1 cellular context compared by ENCODE assay signal in the genomic region with DNA sequence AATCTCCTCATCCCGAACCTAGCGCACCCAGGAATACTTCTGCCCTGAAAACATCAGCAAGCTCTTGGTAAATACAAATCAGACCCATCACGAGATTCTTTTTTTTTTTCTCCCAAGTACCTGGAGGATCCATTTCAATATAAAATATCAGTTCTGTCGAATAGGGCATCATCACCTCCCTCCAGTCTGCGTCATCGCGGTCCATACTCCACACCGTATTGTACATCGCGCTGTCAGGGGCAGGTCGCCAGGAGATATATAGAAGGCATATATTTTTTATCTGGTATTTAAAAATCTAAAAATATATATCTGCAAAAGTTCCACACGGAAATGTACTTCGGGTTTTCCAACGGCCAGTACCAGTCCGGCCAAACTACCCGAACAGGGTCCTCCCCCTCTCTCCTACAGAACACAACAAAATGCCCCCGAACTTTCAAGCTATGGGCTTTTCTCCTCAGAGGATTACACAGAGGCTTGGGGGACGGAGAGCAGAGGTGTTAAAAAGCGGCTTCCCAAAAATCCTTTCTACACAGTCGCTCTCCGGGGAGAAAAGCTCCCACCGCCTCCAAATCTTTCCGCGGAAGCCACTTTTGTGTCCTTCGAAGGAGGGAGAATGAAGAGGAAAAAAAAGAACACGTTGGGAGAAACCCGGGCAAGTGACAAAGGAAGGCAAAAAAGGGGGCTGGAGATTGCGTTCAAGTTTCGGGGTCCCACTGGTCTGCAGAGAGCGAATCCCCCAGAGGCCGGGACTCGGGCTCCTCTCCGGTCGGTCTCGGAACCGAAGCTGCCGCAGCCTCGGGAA.
A peak's percentile ranks its signal among the peaks of the same experiment; 100 is the strongest.
TF ChIP-seq lines count a peak whose summit lies in the region.

No MANE protein-coding gene starts in this region.

TF ChIP-seq in K562, 482 proteins besides CTCF, POLR2A, EP300 and RAD21 (continued from another document and continues in another):
- TF ChIP-seq TEAD4 (IDR thresholded peaks at IDR 0.05; ENCODE audit: low read length), result peak; percentile 36; the same call in 1 of the 2 replicates
- TF ChIP-seq TEAD4 (CRISPR knock-in tag; IDR thresholded peaks at IDR 0.05; ENCODE audit: borderline replicate concordance), result no peak
- no peak for TF ChIP-seq GTF2F1 (IDR thresholded peaks at IDR 0.05; ENCODE audit: low read depth, low read length)
- TF ChIP-seq PHB (CRISPR knock-in tag; IDR thresholded peaks at IDR 0.05), result 0 out of 2 replicates have a peak, but pooled peaks have one; percentile 76
- peak; percentile 76 for TF ChIP-seq RBBP5 (IDR thresholded peaks at IDR 0.05; ENCODE audit: borderline replicate concordance, insufficient read depth, low read length, poor library complexity, severe bottlenecking)
- TF ChIP-seq ILF3 (IDR thresholded peaks at IDR 0.05; ENCODE audit: borderline replicate concordance), result no peak
- TF ChIP-seq EHMT2 (IDR thresholded peaks at IDR 0.05), result no peak
- 0 out of 2 replicates have a peak, but pooled peaks have one; percentile 11 for TF ChIP-seq TCF7 (IDR thresholded peaks at IDR 0.05; ENCODE audit: borderline replicate concordance)
- 0 out of 2 replicates have a peak, but pooled peaks have one; percentile 5 for TF ChIP-seq EGR1 (conservative IDR thresholded peaks at IDR 0.05)
- TF ChIP-seq ERF (CRISPR knock-in tag; IDR thresholded peaks at IDR 0.05), result peak; percentile 49; the same call in 1 of the 2 replicates
- peak; percentile 18 for TF ChIP-seq CHD4 (IDR thresholded peaks at IDR 0.05; ENCODE audit: insufficient read depth, insufficient replicate concordance, low read depth, low read length, poor library complexity, severe bottlenecking)
- TF ChIP-seq, protein P1, sequence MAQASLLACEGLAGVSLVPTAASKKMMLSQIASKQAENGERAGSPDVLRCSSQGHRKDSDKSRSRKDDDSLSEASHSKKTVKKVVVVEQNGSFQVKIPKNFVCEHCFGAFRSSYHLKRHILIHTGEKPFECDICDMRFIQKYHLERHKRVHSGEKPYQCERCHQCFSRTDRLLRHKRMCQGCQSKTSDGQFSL (CRISPR knock-in tag; IDR thresholded peaks at IDR 0.05), result 0 out of 2 replicates have a peak, but pooled peaks have one; percentile 31
- TF ChIP-seq, protein P1 (tag; IDR thresholded peaks at IDR 0.05), result no peak
- TF ChIP-seq WHSC1 (IDR thresholded peaks at IDR 0.05; ENCODE audit: low read length), result no peak
- TF ChIP-seq, protein P2, sequence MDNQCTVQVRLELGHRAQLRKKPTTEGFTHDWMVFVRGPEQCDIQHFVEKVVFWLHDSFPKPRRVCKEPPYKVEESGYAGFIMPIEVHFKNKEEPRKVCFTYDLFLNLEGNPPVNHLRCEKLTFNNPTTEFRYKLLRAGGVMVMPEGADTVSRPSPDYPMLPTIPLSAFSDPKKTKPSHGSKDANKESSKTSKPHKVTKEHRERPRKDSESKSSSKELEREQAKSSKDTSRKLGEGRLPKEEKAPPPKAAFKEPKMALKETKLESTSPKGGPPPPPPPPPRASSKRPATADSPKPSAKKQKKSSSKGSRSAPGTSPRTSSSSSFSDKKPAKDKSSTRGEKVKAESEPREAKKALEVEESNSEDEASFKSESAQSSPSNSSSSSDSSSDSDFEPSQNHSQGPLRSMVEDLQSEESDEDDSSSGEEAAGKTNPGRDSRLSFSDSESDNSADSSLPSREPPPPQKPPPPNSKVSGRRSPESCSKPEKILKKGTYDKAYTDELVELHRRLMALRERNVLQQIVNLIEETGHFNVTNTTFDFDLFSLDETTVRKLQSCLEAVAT (IDR thresholded peaks at IDR 0.05), result peak in 1 of 2 experiments; percentile 32; a peak in 1 of 4 replicates
- TF ChIP-seq ZNF507 (tag; conservative IDR thresholded peaks at IDR 0.05), result no peak
- TF ChIP-seq DIDO1 (tag; IDR thresholded peaks at IDR 0.05; ENCODE audit: low read depth), result no peak
- 0 out of 2 replicates have a peak, but pooled peaks have one; percentile 7 for TF ChIP-seq PTBP1 (IDR thresholded peaks at IDR 0.05; ENCODE audit: low read depth, low read length)
- no peak for TF ChIP-seq XRCC3 (IDR thresholded peaks at IDR 0.05)
- TF ChIP-seq, protein P3, sequence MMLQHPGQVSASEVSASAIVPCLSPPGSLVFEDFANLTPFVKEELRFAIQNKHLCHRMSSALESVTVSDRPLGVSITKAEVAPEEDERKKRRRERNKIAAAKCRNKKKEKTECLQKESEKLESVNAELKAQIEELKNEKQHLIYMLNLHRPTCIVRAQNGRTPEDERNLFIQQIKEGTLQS (IDR thresholded peaks at IDR 0.05), result peak; percentile 52; the same call in 1 of the 2 replicates
- TF ChIP-seq, protein P3 (CRISPR knock-in tag; conservative IDR thresholded peaks at IDR 0.05), result no peak; the same call in 1 of the 2 replicates
- TF ChIP-seq, protein P4, sequence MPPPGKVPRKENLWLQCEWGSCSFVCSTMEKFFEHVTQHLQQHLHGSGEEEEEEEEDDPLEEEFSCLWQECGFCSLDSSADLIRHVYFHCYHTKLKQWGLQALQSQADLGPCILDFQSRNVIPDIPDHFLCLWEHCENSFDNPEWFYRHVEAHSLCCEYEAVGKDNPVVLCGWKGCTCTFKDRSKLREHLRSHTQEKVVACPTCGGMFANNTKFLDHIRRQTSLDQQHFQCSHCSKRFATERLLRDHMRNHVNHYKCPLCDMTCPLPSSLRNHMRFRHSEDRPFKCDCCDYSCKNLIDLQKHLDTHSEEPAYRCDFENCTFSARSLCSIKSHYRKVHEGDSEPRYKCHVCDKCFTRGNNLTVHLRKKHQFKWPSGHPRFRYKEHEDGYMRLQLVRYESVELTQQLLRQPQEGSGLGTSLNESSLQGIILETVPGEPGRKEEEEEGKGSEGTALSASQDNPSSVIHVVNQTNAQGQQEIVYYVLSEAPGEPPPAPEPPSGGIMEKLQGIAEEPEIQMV (tag; conservative IDR thresholded peaks at IDR 0.05; ENCODE audit: low read depth), result peak; percentile 69
- TF ChIP-seq ZNF408 (CRISPR knock-in tag; IDR thresholded peaks at IDR 0.05; ENCODE audit: low read depth), result no peak
- 0 out of 2 replicates have a peak, but pooled peaks have one; percentile 15 for TF ChIP-seq ZBTB1 (CRISPR knock-in tag; IDR thresholded peaks at IDR 0.05; ENCODE audit: borderline replicate concordance, low read depth)
- TF ChIP-seq SAP30 (IDR thresholded peaks at IDR 0.05; ENCODE audit: borderline replicate concordance, insufficient read depth, low read depth, low read length, poor library complexity, severe bottlenecking), result peak; percentile 60
- TF ChIP-seq, protein P5, sequence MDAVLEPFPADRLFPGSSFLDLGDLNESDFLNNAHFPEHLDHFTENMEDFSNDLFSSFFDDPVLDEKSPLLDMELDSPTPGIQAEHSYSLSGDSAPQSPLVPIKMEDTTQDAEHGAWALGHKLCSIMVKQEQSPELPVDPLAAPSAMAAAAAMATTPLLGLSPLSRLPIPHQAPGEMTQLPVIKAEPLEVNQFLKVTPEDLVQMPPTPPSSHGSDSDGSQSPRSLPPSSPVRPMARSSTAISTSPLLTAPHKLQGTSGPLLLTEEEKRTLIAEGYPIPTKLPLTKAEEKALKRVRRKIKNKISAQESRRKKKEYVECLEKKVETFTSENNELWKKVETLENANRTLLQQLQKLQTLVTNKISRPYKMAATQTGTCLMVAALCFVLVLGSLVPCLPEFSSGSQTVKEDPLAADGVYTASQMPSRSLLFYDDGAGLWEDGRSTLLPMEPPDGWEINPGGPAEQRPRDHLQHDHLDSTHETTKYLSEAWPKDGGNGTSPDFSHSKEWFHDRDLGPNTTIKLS (IDR thresholded peaks at IDR 0.05; ENCODE audit: borderline replicate concordance, low read depth), result no peak
- TF ChIP-seq, protein P6, sequence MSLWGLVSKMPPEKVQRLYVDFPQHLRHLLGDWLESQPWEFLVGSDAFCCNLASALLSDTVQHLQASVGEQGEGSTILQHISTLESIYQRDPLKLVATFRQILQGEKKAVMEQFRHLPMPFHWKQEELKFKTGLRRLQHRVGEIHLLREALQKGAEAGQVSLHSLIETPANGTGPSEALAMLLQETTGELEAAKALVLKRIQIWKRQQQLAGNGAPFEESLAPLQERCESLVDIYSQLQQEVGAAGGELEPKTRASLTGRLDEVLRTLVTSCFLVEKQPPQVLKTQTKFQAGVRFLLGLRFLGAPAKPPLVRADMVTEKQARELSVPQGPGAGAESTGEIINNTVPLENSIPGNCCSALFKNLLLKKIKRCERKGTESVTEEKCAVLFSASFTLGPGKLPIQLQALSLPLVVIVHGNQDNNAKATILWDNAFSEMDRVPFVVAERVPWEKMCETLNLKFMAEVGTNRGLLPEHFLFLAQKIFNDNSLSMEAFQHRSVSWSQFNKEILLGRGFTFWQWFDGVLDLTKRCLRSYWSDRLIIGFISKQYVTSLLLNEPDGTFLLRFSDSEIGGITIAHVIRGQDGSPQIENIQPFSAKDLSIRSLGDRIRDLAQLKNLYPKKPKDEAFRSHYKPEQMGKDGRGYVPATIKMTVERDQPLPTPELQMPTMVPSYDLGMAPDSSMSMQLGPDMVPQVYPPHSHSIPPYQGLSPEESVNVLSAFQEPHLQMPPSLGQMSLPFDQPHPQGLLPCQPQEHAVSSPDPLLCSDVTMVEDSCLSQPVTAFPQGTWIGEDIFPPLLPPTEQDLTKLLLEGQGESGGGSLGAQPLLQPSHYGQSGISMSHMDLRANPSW (CRISPR knock-in tag; IDR thresholded peaks at IDR 0.05), result 0 out of 2 replicates have a peak, but pooled peaks have one; percentile 36
- TF ChIP-seq RBM39 (optimal IDR thresholded peaks at IDR 0.05; ENCODE audit: low read depth, low read length), result peak; percentile 52
- TF ChIP-seq ZNF431 (CRISPR knock-in tag; IDR thresholded peaks at IDR 0.05), result peak; percentile 41; the same call in 1 of the 2 replicates
- TF ChIP-seq, protein P7, sequence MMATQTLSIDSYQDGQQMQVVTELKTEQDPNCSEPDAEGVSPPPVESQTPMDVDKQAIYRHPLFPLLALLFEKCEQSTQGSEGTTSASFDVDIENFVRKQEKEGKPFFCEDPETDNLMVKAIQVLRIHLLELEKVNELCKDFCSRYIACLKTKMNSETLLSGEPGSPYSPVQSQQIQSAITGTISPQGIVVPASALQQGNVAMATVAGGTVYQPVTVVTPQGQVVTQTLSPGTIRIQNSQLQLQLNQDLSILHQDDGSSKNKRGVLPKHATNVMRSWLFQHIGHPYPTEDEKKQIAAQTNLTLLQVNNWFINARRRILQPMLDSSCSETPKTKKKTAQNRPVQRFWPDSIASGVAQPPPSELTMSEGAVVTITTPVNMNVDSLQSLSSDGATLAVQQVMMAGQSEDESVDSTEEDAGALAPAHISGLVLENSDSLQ (IDR thresholded peaks at IDR 0.05), result 0 out of 2 replicates have a peak, but pooled peaks have one; percentile 7
- TF ChIP-seq, protein P8, sequence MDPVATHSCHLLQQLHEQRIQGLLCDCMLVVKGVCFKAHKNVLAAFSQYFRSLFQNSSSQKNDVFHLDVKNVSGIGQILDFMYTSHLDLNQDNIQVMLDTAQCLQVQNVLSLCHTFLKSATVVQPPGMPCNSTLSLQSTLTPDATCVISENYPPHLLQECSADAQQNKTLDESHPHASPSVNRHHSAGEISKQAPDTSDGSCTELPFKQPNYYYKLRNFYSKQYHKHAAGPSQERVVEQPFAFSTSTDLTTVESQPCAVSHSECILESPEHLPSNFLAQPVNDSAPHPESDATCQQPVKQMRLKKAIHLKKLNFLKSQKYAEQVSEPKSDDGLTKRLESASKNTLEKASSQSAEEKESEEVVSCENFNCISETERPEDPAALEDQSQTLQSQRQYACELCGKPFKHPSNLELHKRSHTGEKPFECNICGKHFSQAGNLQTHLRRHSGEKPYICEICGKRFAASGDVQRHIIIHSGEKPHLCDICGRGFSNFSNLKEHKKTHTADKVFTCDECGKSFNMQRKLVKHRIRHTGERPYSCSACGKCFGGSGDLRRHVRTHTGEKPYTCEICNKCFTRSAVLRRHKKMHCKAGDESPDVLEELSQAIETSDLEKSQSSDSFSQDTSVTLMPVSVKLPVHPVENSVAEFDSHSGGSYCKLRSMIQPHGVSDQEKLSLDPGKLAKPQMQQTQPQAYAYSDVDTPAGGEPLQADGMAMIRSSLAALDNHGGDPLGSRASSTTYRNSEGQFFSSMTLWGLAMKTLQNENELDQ (CRISPR knock-in tag; IDR thresholded peaks at IDR 0.05; ENCODE audit: borderline replicate concordance), result no peak
- TF ChIP-seq, protein P9, sequence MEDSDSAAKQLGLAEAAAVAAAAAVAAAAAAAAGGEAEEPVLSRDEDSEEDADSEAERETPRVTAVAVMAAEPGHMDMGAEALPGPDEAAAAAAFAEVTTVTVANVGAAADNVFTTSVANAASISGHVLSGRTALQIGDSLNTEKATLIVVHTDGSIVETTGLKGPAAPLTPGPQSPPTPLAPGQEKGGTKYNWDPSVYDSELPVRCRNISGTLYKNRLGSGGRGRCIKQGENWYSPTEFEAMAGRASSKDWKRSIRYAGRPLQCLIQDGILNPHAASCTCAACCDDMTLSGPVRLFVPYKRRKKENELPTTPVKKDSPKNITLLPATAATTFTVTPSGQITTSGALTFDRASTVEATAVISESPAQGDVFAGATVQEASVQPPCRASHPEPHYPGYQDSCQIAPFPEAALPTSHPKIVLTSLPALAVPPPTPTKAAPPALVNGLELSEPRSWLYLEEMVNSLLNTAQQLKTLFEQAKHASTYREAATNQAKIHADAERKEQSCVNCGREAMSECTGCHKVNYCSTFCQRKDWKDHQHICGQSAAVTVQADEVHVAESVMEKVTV (CRISPR knock-in tag; IDR thresholded peaks at IDR 0.05), result no peak
- TF ChIP-seq, protein P10, sequence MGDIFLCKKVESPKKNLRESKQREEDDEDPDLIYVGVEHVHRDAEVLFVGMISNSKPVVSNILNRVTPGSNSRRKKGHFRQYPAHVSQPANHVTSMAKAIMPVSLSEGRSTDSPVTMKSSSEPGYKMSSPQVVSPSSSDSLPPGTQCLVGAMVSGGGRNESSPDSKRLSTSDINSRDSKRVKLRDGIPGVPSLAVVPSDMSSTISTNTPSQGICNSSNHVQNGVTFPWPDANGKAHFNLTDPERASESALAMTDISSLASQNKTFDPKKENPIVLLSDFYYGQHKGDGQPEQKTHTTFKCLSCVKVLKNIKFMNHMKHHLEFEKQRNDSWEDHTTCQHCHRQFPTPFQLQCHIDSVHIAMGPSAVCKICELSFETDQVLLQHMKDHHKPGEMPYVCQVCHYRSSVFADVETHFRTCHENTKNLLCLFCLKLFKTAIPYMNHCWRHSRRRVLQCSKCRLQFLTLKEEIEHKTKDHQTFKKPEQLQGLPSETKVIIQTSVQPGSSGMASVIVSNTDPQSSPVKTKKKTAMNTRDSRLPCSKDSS (IDR thresholded peaks at IDR 0.05; ENCODE audit: low read depth, partially characterized antibody), result no peak
- TF ChIP-seq FOS (IDR thresholded peaks at IDR 0.05; ENCODE audit: extremely low read depth, insufficient read length), result no peak
- no peak for TF ChIP-seq HNRNPK (IDR thresholded peaks at IDR 0.05; ENCODE audit: low read depth, low read length, poor library complexity, severe bottlenecking)
- TF ChIP-seq PHF8 (IDR thresholded peaks at IDR 0.05; ENCODE audit: borderline replicate concordance, low read length), result peak; percentile 88
